In the genomic region with DNA sequence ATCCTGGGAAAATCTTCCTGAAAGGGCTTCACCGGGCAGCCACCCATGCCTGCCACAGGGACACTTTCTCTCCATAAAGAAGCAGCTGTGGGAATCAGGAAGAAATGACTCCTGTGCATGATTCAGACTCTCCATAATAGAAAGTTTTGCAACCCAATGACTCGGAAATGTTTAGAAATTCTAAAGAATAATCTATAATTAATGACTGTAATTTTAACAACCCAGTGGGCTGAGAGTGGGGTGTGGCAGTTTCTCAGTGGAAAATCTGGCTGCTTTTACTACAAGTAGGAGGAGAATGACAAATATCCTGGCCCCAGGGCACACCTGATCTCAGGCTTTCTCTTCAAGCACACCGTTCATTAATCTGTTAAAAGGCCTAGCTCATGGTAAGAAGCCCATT, we compare ENCODE assay signal across 9 cellular contexts. TPM values are rescaled to one million over a fixed set of nuclear protein-coding genes. Genes with fewer than 3 reads are reported as not detected.
DNase-seq lines count a peak whose midpoint lies in the region; ATAC-seq lines count a peak whose summit lies in the region.
"Had no signal": no experiment of that assay in that cellular context is flagged by ENCODE, and none has a peak within 500 bp of the region (broad histone marks: within the 10 kb centered on the region; RNA-seq: fewer than 3 reads in every experiment).

No MANE protein-coding gene starts in this region.

- DNase-seq in EH (ENCODE audit: low read depth) (peak; percentile 35), NOMO-1 treated with DMSO at 0.1 percent for 48 hours (lab: John Stamatoyannopoulos, UW; ENCODE audit: unreplicated experiment) (peak; percentile 66), dermis microvascular lymphatic vessel endothelial cell (ENCODE audit: low read depth in 2 of 2) (peak; percentile 7 to 15), NCI-H2081 (lab: John Stamatoyannopoulos, UW) (no peak)
- DNase-seq in stimulated activated CD4-positive, alpha-beta T cell treated with anti-CD3 and anti-CD28 coated beads, Interleukin-15, amount 100 ng/mL, for 24 hours, result peak; percentile 80
- no peak for DNase-seq in central memory CD4-positive, alpha-beta T cell
- DNase-seq: NCI-H146, tibial artery had no signal

- no peak for ATAC-seq in HG02970 (IDR thresholded peaks at IDR 0.05; ENCODE audit: low FRiP score, unreplicated experiment)

RNA-seq across cellular contexts. Expression of a gene that starts 25.7 kb away (rescaled TPM):
- total RNA-seq in dermis microvascular lymphatic vessel endothelial cell, result 5.1 and 15.8 TPM in 2 replicates

Comparison
In these comparisons a context has a peak if more than half of its experiments do, and no peak if none do; other contexts are left out.
1. DNase-seq: peak in EH (single experiment), NOMO-1 treated with DMSO at 0.1 percent for 48 hours (single experiment), dermis microvascular lymphatic vessel endothelial cell (2 of 2) and stimulated activated CD4-positive, alpha-beta T cell treated with anti-CD3 and anti-CD28 coated beads, Interleukin-15, amount 100 ng/mL, for 24 hours (single experiment); none in NCI-H2081 (0 of 2) and central memory CD4-positive, alpha-beta T cell (single experiment).